8 cellular contexts compared by ENCODE assay signal in genomic region chr14:87805315-87805723, GRCh38.
A peak's percentile ranks its signal among the peaks of the same experiment; 100 is the strongest.
DNase-seq lines count a peak whose midpoint lies in the region; ATAC-seq and TF ChIP-seq lines count a peak whose summit lies in the region.

No MANE protein-coding gene starts in this region.

- H3K36me3 ChIP-seq in breast epithelium (no peaks in the 10 kb centered on the region), OCI-LY1 (ENCODE audit: insufficient read depth, low read length) (no peaks in the 10 kb centered on the region)

- H2AFZ ChIP-seq in OCI-LY1 (ENCODE audit: low read length) = no peak overlapping the region

- TF ChIP-seq CTCF in MCF 10A (IDR thresholded peaks at IDR 0.05; ENCODE audit: unreplicated experiment) = peak; percentile 72
- peak in 1 of 3 donors; percentile 25 for TF ChIP-seq CTCF in breast epithelium (IDR thresholded peaks at IDR 0.05)
- peak; percentile 78 for TF ChIP-seq CTCF in OCI-LY1 (IDR thresholded peaks at IDR 0.05; ENCODE audit: low read length)

- no peaks in the 10 kb centered on the region for H3K27me3 ChIP-seq in breast epithelium
- no peaks in the 10 kb centered on the region for H3K27me3 ChIP-seq in OCI-LY1 (ENCODE audit: insufficient read depth, low read length)

- H3K27ac Mint-ChIP-seq in MCF 10A (ENCODE audit: low read depth, unreplicated experiment) = peak overlapping the region; percentile 7
- no peak overlapping the region for H3K27ac Mint-ChIP-seq in activated naive CD8-positive, alpha-beta T cell treated with anti-CD3 and anti-CD28 coated beads, Interleukin-2, amount 10 ng/mL, durations not matched to agents 7 days and 5 days
- no peak overlapping the region for H3K27ac Mint-ChIP-seq in immature natural killer cell

- H3K4me3 Mint-ChIP-seq in MCF 10A (ENCODE audit: unreplicated experiment) (no peak overlapping the region), immature natural killer cell (no peak overlapping the region)
- no peak overlapping the region for H3K4me3 Mint-ChIP-seq in activated naive CD8-positive, alpha-beta T cell treated with anti-CD3 and anti-CD28 coated beads, Interleukin-2, amount 10 ng/mL, durations not matched to agents 7 days and 5 days

- no TSS peak for BruUV-seq in MCF 10A (replicated peaks; lab: Mats Ljungman, UMichigan)

- POLR2A ChIA-PET in MCF 10A (lab: Yijun Ruan, JAX) = interaction anchor here (0.7 to 0.9 kb wide), 2 partner anchors 30 to 60 kb away, joined by 4 read pairs; no protein-coding TSS in a partner anchor
- POLR2A ChIA-PET in activated naive CD8-positive, alpha-beta T cell treated with anti-CD3 and anti-CD28 coated beads, Interleukin-2, amount 10 ng/mL, durations not matched to agents 7 days and 5 days (lab: Charles Lee) = no interaction called here

- ATAC-seq in HG02798 (IDR thresholded peaks at IDR 0.05; ENCODE audit: poor library complexity, unreplicated experiment) = peak; percentile 62
- peak; percentile 60 for ATAC-seq in activated naive CD8-positive, alpha-beta T cell treated with anti-CD3 and anti-CD28 coated beads, Interleukin-2, amount 10 ng/mL, durations not matched to agents 7 days and 5 days (ENCODE audit: low read depth)

- H3K4me2 ChIP-seq in OCI-LY1 (ENCODE audit: low read length) = no peak overlapping the region

- H3K4me3 ChIP-seq in breast epithelium = no peak overlapping the region
- H3K4me3 ChIP-seq in OCI-LY1 (ENCODE audit: low read depth, low read length, poor library complexity, severe bottlenecking) = no peak overlapping the region

- no peaks in the 10 kb centered on the region for H3K4me1 ChIP-seq in breast epithelium
- H3K4me1 ChIP-seq in OCI-LY1 (ENCODE audit: insufficient read depth, low read length, severe bottlenecking) = no peaks in the 10 kb centered on the region

- H3K36me3 Mint-ChIP-seq in MCF 10A (ENCODE audit: insufficient read depth, unreplicated experiment) (no peaks in the 10 kb centered on the region), immature natural killer cell (no peaks in the 10 kb centered on the region)
- no peaks in the 10 kb centered on the region for H3K36me3 Mint-ChIP-seq in activated naive CD8-positive, alpha-beta T cell treated with anti-CD3 and anti-CD28 coated beads, Interleukin-2, amount 10 ng/mL, durations not matched to agents 7 days and 5 days

- H3K4me1 Mint-ChIP-seq in MCF 10A (ENCODE audit: insufficient read depth, unreplicated experiment) = peaks cover 6% of the 10 kb centered on the region
- H3K4me1 Mint-ChIP-seq in activated naive CD8-positive, alpha-beta T cell treated with anti-CD3 and anti-CD28 coated beads, Interleukin-2, amount 10 ng/mL, durations not matched to agents 7 days and 5 days = no peaks in the 10 kb centered on the region
- no peaks in the 10 kb centered on the region for H3K4me1 Mint-ChIP-seq in immature natural killer cell

- H3K9me3 ChIP-seq in breast epithelium (no peaks in the 10 kb centered on the region), OCI-LY1 (ENCODE audit: low read length) (no peaks in the 10 kb centered on the region)

- H3K27ac ChIP-seq in breast epithelium (no peak overlapping the region), OCI-LY1 (ENCODE audit: low read depth, low read length, poor library complexity, severe bottlenecking) (no peak overlapping the region)

- H3K27me3 Mint-ChIP-seq in MCF 10A (ENCODE audit: insufficient read depth, unreplicated experiment) = no peaks in the 10 kb centered on the region
- H3K27me3 Mint-ChIP-seq in activated naive CD8-positive, alpha-beta T cell treated with anti-CD3 and anti-CD28 coated beads, Interleukin-2, amount 10 ng/mL, durations not matched to agents 7 days and 5 days = peaks cover 5% of the 10 kb centered on the region
- H3K27me3 Mint-ChIP-seq in immature natural killer cell (ENCODE audit: low read depth in 3 of 3) = peaks cover 2 to 8% (median 5%) of the 10 kb centered on the region in 3 donors

- DNase-seq in MCF 10A (ENCODE audit: unreplicated experiment) (peak; percentile 67), breast epithelium (ENCODE audit: low spot score in 2 of 2) (no peak), immature natural killer cell (peak; percentile 3 to 17 (median 9)), NCI-H146 (lab: John Stamatoyannopoulos, UW) (no peak)
- DNase-seq in activated naive CD8-positive, alpha-beta T cell treated with anti-CD3 and anti-CD28 coated beads, Interleukin-2, amount 10 ng/mL, durations not matched to agents 7 days and 5 days = peak; percentile 62
- peak; percentile 2 to 25 for DNase-seq in stimulated activated CD8-positive, alpha-beta memory T cell treated with anti-CD3 and anti-CD28 coated beads, Interleukin-7, amount 100 ng/mL, for 48 hours (ENCODE audit: extremely low read depth in 1 of 2, low read depth in 1 of 2)

- intact Hi-C loops in MCF 10A (cut with micrococcal nuclease) (loop anchor here (1.0 to 5.0 kb wide), 2 partner anchors 72 to 91 kb away; no protein-coding TSS in a partner anchor), breast epithelium (cut with DNase I; ENCODE audit: low total_unique reads) (loop anchor here (2.0 kb wide), 1 partner anchor 45 kb away; no protein-coding TSS in a partner anchor)

- no peaks in the 10 kb centered on the region for H3K9me3 Mint-ChIP-seq in MCF 10A (ENCODE audit: unreplicated experiment)
- H3K9me3 Mint-ChIP-seq in activated naive CD8-positive, alpha-beta T cell treated with anti-CD3 and anti-CD28 coated beads, Interleukin-2, amount 10 ng/mL, durations not matched to agents 7 days and 5 days = no peaks in the 10 kb centered on the region
- peaks cover 0 to 2% (median 0%) of the 10 kb centered on the region in 6 donors for H3K9me3 Mint-ChIP-seq in immature natural killer cell

- H3K79me2 ChIP-seq in OCI-LY1 (ENCODE audit: insufficient read depth, low read length) = no peaks in the 10 kb centered on the region

- H3F3A ChIP-seq in OCI-LY1 (ENCODE audit: insufficient read depth, low read length) = no peaks in the 10 kb centered on the region

- no peak overlapping the region for H3K9ac ChIP-seq in OCI-LY1 (ENCODE audit: low read length)

- TF ChIP-seq POLR2A in breast epithelium (IDR thresholded peaks at IDR 0.05) = no peak

- CTCF ChIA-PET in MCF 10A (lab: Yijun Ruan, JAX) = interaction anchor here (0.6 to 5.4 kb wide), 40 partner anchors 8 to 1181 kb away, joined by 3 to 109 read pairs (median 4); no protein-coding TSS in a partner anchor

- H3K9me2 ChIP-seq in OCI-LY1 (ENCODE audit: low read depth, low read length) = no peaks in the 10 kb centered on the region

- H4K20me1 ChIP-seq in OCI-LY1 (ENCODE audit: insufficient read depth, low read length) = no peaks in the 10 kb centered on the region

Comparison
In these comparisons a context has a peak if more than half of its experiments do, and no peak if none do; other contexts are left out.
1. DNase-seq: peak in MCF 10A (single experiment), activated naive CD8-positive, alpha-beta T cell treated with anti-CD3 and anti-CD28 coated beads, Interleukin-2, amount 10 ng/mL, durations not matched to agents 7 days and 5 days (single experiment), immature natural killer cell (3 of 3) and stimulated activated CD8-positive, alpha-beta memory T cell treated with anti-CD3 and anti-CD28 coated beads, Interleukin-7, amount 100 ng/mL, for 48 hours (2 of 2); none in breast epithelium (0 of 2) and NCI-H146 (single experiment).